In genomic region chr2:105179469-105180372, GRCh38 we compare ENCODE assay signal across 1 cellular context.
TF ChIP-seq lines count a peak whose summit lies in the region.

No MANE protein-coding gene starts in this region.

TF ChIP-seq in K562, 482 proteins besides CTCF, POLR2A, EP300 and RAD21 (continued from another document):
- TF ChIP-seq REST (CRISPR knock-in tag; IDR thresholded peaks at IDR 0.05; ENCODE audit: low read depth) (no peak), MCM3 (IDR thresholded peaks at IDR 0.05) (no peak), SMARCA4 (IDR thresholded peaks at IDR 0.05) (peak; percentile 74), TRIM24 (IDR thresholded peaks at IDR 0.05) (no peak), BRF2 (IDR thresholded peaks at IDR 0.05; ENCODE audit: borderline replicate concordance, insufficient read depth, insufficient read length) (no peak), ZNF77 (CRISPR knock-in tag; IDR thresholded peaks at IDR 0.05) (no peak), MAFG (tag; conservative IDR thresholded peaks at IDR 0.05) (peak; percentile 48), JUND (IDR thresholded peaks at IDR 0.05; ENCODE audit: borderline replicate concordance, low read depth, low read length) (peak; percentile 85), JUND (tag; IDR thresholded peaks at IDR 0.05; ENCODE audit: borderline replicate concordance, low read depth, low read length) (peak; percentile 88; the same call in 2 of the 3 replicates), MIER1 (IDR thresholded peaks at IDR 0.05; ENCODE audit: low read depth) (no peak), ZFPM2 (CRISPR knock-in tag; IDR thresholded peaks at IDR 0.05) (no peak), TCF7L2 (IDR thresholded peaks at IDR 0.05; ENCODE audit: low read depth, low read length) (no peak), CHD4 (IDR thresholded peaks at IDR 0.05; ENCODE audit: insufficient read depth, insufficient replicate concordance, low read depth, low read length, poor library complexity, severe bottlenecking) (no peak), ZBTB33 (CRISPR knock-in tag; IDR thresholded peaks at IDR 0.05) (no peak), ZSCAN29 (IDR thresholded peaks at IDR 0.05) (no peak), RFX7 (CRISPR knock-in tag; IDR thresholded peaks at IDR 0.05) (no peak), ETS2 (tag; IDR thresholded peaks at IDR 0.05; ENCODE audit: borderline replicate concordance, poor library complexity, severe bottlenecking) (no peak), EHMT2 (IDR thresholded peaks at IDR 0.05) (0 out of 2 replicates have a peak, but pooled peaks have one; percentile 41), ETV1 (tag; conservative IDR thresholded peaks at IDR 0.05; ENCODE audit: low read depth) (peak; percentile 86), ZBTB49 (CRISPR knock-in tag; IDR thresholded peaks at IDR 0.05; ENCODE audit: borderline replicate concordance) (no peak), ZNF512 (tag; IDR thresholded peaks at IDR 0.05) (no peak), NFE2 (IDR thresholded peaks at IDR 0.05; ENCODE audit: low read depth) (peak; percentile 67), ZNF140 (CRISPR knock-in tag; IDR thresholded peaks at IDR 0.05) (no peak), MAFK (IDR thresholded peaks at IDR 0.05; ENCODE audit: low read length) (peak; percentile 41; the same call in 1 of the 2 replicates), LARP7 (IDR thresholded peaks at IDR 0.05) (no peak), ETV6 (IDR thresholded peaks at IDR 0.05; ENCODE audit: borderline replicate concordance in 1 of 2, low read depth in 2 of 2, low read length in 1 of 2) (0 out of 4 replicates have a peak, but pooled peaks of 1 of the 2 experiments have one; percentile 53), ETV6 (CRISPR knock-in tag; IDR thresholded peaks at IDR 0.05; ENCODE audit: borderline replicate concordance) (no peak), ZNF24 (IDR thresholded peaks at IDR 0.05) (peak; percentile 10; the same call in 1 of the 2 replicates), CBX3 (IDR thresholded peaks at IDR 0.05; ENCODE audit: borderline replicate concordance in 1 of 2, low read length in 2 of 2) (peak in 1 of 2 experiments; percentile 67; a peak in 1 of 3 replicates), SMC3 (conservative IDR thresholded peaks at IDR 0.05; ENCODE audit: insufficient read depth, low read depth, low read length) (peak; percentile 54), TCFL5 (CRISPR knock-in tag; conservative IDR thresholded peaks at IDR 0.05) (no peak), ZBED1 (IDR thresholded peaks at IDR 0.05) (no peak), ILK (tag; IDR thresholded peaks at IDR 0.05; ENCODE audit: borderline replicate concordance, low read depth) (no peak), E2F1 (CRISPR knock-in tag; IDR thresholded peaks at IDR 0.05) (no peak), NCOA4 (IDR thresholded peaks at IDR 0.05; ENCODE audit: partially characterized antibody) (no peak), ETV5 (CRISPR knock-in tag; IDR thresholded peaks at IDR 0.05; ENCODE audit: low read depth) (0 out of 2 replicates have a peak, but pooled peaks have one; percentile 36), FOXP4 (CRISPR knock-in tag; IDR thresholded peaks at IDR 0.05; ENCODE audit: borderline replicate concordance) (no peak), ZNF766 (CRISPR knock-in tag; conservative IDR thresholded peaks at IDR 0.05) (no peak), PRMT5 (CRISPR knock-in tag; IDR thresholded peaks at IDR 0.05) (no peak), IRF2 (CRISPR knock-in tag; IDR thresholded peaks at IDR 0.05) (no peak), SPI1 (IDR thresholded peaks at IDR 0.05; ENCODE audit: borderline replicate concordance, low read depth, low read length) (no peak), FOSL1 (tag; conservative IDR thresholded peaks at IDR 0.05) (peak; percentile 82), CREB3 (tag; conservative IDR thresholded peaks at IDR 0.05; ENCODE audit: low read depth) (no peak), HDAC8 (tag; IDR thresholded peaks at IDR 0.05) (no peak)
